11 cellular contexts compared by ENCODE assay signal in the genomic region with DNA sequence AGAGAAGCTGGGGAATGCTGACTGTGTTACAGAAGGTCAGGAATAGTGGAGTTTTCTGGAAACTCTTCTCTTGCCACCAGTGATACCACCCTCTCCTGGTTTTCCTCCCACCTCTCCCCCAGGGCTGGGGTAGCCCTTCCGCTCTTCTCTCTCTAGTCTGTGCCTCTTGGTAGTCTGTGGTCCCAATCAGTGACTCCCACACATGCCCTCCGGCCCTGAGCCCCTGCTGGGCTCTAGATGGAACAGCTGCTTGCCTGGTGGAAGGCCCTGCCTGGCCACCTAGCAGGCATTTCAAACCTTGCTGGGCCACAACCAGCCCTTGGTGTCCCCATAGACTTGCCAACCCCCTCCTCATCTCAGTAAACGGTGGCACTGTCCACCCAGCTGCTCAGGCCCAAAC. TPM values are rescaled to one million over a fixed set of nuclear protein-coding genes. Genes with fewer than 3 reads are reported as not detected.
DNase-seq lines count a peak whose midpoint lies in the region; TF ChIP-seq lines count a peak whose summit lies in the region.
"Had no signal": no experiment of that assay in that cellular context is flagged by ENCODE, and none has a peak within 500 bp of the region (broad histone marks: within the 10 kb centered on the region; RNA-seq: fewer than 3 reads in every experiment).

No MANE protein-coding gene starts in this region.

- peaks cover 59% of the 10 kb centered on the region for H3K4me1 Mint-ChIP-seq in mesothelial cell of epicardium

- peaks cover 2% of the 10 kb centered on the region for H3K36me3 Mint-ChIP-seq in mesothelial cell of epicardium

- TF ChIP-seq CTCF in astrocyte of the cerebellum (IDR thresholded peaks at IDR 0.05; ENCODE audit: low read depth, low read length, missing control alignments) (peak; percentile 5), mesothelial cell of epicardium (IDR thresholded peaks at IDR 0.05; ENCODE audit: unreplicated experiment) (no peak)

- H3K4me3 ChIP-seq in astrocyte of the cerebellum (ENCODE audit: low read depth, low read length) = no peak overlapping the region
- H3K4me3 ChIP-seq: lower lobe of right lung had no signal

- peak overlapping the region; percentile 66 for H3K27ac ChIP-seq in temporal lobe (ENCODE audit: low read depth, low read length)
- H3K27ac ChIP-seq: 22Rv1, lower lobe of right lung had no signal

- no peak overlapping the region for H3K4me3 Mint-ChIP-seq in mesothelial cell of epicardium

- H3K27ac Mint-ChIP-seq in mesothelial cell of epicardium = peak overlapping the region; percentile 64

- H3K9me3 Mint-ChIP-seq in mesothelial cell of epicardium = no peaks in the 10 kb centered on the region

- in situ Hi-C loops in astrocyte of the cerebellum (cut with HindIII; ENCODE audit: low sequenced_read_pairs) = no loop called here

- no peaks in the 10 kb centered on the region for H3K27me3 Mint-ChIP-seq in mesothelial cell of epicardium (ENCODE audit: low read depth)

- DNase-seq in DMS 273 (lab: John Stamatoyannopoulos, UW; ENCODE audit: unreplicated experiment) = peak; percentile 78
- no peak for DNase-seq in DMS 273 treated with DMSO at 0.1 percent for 48 hours (lab: John Stamatoyannopoulos, UW)
- no peak for DNase-seq in astrocyte of the cerebellum (ENCODE audit: low read depth)
- DNase-seq in mesothelial cell of epicardium (ENCODE audit: low spot score in 2 of 2, unreplicated experiment in 2 of 2) = no peak
- DNase-seq in COLO829 (ENCODE audit: low spot score) = no peak
- DNase-seq in NCI-H2029 treated with DMSO at 0.1 percent for 48 hours (lab: John Stamatoyannopoulos, UW) = no peak
- no peak for DNase-seq in stimulated activated naive CD4-positive, alpha-beta T cell (lab: John Stamatoyannopoulos, UW)
- DNase-seq: KG1 had no signal

RNA-seq across cellular contexts. Expression of a gene that starts 15.2 kb away (rescaled TPM):
- total RNA-seq in mesothelial cell of epicardium (100 to 104 TPM (median 102 TPM) in 3 replicates), temporal lobe (45.5 TPM)

RNA-seq across cellular contexts. Expression of a gene that starts 54.7 kb away (rescaled TPM):
- total RNA-seq in mesothelial cell of epicardium (1.3 to 2.1 TPM (median 1.4 TPM) in 3 replicates), temporal lobe (1.5 TPM)
